Comparison of ENCODE assay signal across 1 cellular context in the genomic region with DNA sequence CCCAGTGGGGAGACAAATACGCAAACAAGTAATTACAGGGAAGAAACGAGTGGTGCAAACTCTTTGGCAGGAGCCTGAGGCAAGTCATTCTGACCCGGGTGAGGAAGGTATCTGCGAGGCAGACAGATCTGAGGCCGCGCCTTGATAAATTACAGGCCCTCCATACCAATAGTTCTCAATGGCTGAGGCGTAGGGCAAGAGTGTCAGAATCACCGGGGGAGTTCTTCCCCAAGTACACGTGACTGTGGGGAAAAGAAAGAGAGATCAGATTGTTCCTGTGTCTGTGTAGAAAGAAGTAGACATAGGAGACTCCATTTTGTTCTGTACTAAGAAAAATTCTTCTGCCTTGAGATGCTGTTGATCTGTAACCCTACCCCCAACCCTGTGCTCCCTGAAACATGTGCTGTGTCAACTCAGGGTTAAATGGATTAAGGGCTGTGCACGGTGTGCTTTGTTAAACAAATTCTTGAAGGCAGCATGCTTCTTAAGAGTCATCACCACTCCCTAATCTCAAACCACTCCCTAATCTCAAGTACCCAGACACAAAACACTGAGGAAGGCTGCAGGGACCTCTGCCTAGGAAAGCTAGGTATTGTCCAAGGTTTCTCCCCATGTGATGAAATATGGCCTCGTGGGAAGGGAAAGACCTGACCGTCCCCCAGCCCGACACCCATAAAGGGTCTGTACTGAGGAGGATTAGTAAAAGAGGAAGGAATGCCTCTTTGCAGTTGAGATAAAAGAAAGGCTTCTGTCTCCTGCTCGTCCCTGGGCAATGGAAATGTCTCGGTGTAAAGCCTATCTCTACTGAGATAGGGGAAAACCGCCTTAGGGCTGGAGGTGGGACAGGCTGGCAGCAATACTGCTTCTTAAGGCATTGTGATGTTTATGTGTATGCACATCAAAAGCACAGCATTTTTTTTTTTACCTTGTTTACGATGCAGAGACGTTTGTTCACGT.
TF ChIP-seq lines count a peak whose summit lies in the region.
"Not testable (repeated sequence)": the region's sequence is repeated elsewhere in the genome, so short reads cannot be mapped to it uniquely, and the experiment has no call there.

No MANE protein-coding gene starts in this region.

TF ChIP-seq in K562, 482 proteins besides CTCF, POLR2A, EP300 and RAD21 (continued from another document and continues in another):
- TF ChIP-seq, protein P1, sequence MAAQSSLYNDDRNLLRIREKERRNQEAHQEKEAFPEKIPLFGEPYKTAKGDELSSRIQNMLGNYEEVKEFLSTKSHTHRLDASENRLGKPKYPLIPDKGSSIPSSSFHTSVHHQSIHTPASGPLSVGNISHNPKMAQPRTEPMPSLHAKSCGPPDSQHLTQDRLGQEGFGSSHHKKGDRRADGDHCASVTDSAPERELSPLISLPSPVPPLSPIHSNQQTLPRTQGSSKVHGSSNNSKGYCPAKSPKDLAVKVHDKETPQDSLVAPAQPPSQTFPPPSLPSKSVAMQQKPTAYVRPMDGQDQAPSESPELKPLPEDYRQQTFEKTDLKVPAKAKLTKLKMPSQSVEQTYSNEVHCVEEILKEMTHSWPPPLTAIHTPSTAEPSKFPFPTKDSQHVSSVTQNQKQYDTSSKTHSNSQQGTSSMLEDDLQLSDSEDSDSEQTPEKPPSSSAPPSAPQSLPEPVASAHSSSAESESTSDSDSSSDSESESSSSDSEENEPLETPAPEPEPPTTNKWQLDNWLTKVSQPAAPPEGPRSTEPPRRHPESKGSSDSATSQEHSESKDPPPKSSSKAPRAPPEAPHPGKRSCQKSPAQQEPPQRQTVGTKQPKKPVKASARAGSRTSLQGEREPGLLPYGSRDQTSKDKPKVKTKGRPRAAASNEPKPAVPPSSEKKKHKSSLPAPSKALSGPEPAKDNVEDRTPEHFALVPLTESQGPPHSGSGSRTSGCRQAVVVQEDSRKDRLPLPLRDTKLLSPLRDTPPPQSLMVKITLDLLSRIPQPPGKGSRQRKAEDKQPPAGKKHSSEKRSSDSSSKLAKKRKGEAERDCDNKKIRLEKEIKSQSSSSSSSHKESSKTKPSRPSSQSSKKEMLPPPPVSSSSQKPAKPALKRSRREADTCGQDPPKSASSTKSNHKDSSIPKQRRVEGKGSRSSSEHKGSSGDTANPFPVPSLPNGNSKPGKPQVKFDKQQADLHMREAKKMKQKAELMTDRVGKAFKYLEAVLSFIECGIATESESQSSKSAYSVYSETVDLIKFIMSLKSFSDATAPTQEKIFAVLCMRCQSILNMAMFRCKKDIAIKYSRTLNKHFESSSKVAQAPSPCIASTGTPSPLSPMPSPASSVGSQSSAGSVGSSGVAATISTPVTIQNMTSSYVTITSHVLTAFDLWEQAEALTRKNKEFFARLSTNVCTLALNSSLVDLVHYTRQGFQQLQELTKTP (IDR thresholded peaks at IDR 0.05; ENCODE audit: low read depth in 1 of 2, partially characterized antibody in 2 of 2), result peak in 1 of 2 experiments; percentile 39
- peak; percentile 83 for TF ChIP-seq ZNF134 (CRISPR knock-in tag; conservative IDR thresholded peaks at IDR 0.05)
- peak; percentile 69 for TF ChIP-seq MXI1 (IDR thresholded peaks at IDR 0.05; ENCODE audit: low read depth, low read length)
- peak; percentile 79 for TF ChIP-seq EP400 (IDR thresholded peaks at IDR 0.05)
- peak; percentile 63 for TF ChIP-seq ETV1 (tag; conservative IDR thresholded peaks at IDR 0.05; ENCODE audit: low read depth)
- peak; percentile 88 for TF ChIP-seq L3MBTL2 (IDR thresholded peaks at IDR 0.05)
- TF ChIP-seq, protein P2, sequence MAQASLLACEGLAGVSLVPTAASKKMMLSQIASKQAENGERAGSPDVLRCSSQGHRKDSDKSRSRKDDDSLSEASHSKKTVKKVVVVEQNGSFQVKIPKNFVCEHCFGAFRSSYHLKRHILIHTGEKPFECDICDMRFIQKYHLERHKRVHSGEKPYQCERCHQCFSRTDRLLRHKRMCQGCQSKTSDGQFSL (CRISPR knock-in tag; IDR thresholded peaks at IDR 0.05), result not testable (repeated sequence)
- TF ChIP-seq, protein P2 (tag; IDR thresholded peaks at IDR 0.05), result peak in 1 of 2 experiments; percentile 96; a peak in 2 of 4 replicates
- TF ChIP-seq, protein P3, sequence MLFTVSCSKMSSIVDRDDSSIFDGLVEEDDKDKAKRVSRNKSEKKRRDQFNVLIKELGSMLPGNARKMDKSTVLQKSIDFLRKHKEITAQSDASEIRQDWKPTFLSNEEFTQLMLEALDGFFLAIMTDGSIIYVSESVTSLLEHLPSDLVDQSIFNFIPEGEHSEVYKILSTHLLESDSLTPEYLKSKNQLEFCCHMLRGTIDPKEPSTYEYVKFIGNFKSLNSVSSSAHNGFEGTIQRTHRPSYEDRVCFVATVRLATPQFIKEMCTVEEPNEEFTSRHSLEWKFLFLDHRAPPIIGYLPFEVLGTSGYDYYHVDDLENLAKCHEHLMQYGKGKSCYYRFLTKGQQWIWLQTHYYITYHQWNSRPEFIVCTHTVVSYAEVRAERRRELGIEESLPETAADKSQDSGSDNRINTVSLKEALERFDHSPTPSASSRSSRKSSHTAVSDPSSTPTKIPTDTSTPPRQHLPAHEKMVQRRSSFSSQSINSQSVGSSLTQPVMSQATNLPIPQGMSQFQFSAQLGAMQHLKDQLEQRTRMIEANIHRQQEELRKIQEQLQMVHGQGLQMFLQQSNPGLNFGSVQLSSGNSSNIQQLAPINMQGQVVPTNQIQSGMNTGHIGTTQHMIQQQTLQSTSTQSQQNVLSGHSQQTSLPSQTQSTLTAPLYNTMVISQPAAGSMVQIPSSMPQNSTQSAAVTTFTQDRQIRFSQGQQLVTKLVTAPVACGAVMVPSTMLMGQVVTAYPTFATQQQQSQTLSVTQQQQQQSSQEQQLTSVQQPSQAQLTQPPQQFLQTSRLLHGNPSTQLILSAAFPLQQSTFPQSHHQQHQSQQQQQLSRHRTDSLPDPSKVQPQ (CRISPR knock-in tag; IDR thresholded peaks at IDR 0.05; ENCODE audit: borderline replicate concordance), result peak; percentile 92; the same call in 1 of the 2 replicates
- TF ChIP-seq, protein P4, sequence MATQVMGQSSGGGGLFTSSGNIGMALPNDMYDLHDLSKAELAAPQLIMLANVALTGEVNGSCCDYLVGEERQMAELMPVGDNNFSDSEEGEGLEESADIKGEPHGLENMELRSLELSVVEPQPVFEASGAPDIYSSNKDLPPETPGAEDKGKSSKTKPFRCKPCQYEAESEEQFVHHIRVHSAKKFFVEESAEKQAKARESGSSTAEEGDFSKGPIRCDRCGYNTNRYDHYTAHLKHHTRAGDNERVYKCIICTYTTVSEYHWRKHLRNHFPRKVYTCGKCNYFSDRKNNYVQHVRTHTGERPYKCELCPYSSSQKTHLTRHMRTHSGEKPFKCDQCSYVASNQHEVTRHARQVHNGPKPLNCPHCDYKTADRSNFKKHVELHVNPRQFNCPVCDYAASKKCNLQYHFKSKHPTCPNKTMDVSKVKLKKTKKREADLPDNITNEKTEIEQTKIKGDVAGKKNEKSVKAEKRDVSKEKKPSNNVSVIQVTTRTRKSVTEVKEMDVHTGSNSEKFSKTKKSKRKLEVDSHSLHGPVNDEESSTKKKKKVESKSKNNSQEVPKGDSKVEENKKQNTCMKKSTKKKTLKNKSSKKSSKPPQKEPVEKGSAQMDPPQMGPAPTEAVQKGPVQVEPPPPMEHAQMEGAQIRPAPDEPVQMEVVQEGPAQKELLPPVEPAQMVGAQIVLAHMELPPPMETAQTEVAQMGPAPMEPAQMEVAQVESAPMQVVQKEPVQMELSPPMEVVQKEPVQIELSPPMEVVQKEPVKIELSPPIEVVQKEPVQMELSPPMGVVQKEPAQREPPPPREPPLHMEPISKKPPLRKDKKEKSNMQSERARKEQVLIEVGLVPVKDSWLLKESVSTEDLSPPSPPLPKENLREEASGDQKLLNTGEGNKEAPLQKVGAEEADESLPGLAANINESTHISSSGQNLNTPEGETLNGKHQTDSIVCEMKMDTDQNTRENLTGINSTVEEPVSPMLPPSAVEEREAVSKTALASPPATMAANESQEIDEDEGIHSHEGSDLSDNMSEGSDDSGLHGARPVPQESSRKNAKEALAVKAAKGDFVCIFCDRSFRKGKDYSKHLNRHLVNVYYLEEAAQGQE (CRISPR knock-in tag; IDR thresholded peaks at IDR 0.05; ENCODE audit: low read depth), result peak; percentile 28; the same call in 1 of the 2 replicates
- TF ChIP-seq, protein P5, sequence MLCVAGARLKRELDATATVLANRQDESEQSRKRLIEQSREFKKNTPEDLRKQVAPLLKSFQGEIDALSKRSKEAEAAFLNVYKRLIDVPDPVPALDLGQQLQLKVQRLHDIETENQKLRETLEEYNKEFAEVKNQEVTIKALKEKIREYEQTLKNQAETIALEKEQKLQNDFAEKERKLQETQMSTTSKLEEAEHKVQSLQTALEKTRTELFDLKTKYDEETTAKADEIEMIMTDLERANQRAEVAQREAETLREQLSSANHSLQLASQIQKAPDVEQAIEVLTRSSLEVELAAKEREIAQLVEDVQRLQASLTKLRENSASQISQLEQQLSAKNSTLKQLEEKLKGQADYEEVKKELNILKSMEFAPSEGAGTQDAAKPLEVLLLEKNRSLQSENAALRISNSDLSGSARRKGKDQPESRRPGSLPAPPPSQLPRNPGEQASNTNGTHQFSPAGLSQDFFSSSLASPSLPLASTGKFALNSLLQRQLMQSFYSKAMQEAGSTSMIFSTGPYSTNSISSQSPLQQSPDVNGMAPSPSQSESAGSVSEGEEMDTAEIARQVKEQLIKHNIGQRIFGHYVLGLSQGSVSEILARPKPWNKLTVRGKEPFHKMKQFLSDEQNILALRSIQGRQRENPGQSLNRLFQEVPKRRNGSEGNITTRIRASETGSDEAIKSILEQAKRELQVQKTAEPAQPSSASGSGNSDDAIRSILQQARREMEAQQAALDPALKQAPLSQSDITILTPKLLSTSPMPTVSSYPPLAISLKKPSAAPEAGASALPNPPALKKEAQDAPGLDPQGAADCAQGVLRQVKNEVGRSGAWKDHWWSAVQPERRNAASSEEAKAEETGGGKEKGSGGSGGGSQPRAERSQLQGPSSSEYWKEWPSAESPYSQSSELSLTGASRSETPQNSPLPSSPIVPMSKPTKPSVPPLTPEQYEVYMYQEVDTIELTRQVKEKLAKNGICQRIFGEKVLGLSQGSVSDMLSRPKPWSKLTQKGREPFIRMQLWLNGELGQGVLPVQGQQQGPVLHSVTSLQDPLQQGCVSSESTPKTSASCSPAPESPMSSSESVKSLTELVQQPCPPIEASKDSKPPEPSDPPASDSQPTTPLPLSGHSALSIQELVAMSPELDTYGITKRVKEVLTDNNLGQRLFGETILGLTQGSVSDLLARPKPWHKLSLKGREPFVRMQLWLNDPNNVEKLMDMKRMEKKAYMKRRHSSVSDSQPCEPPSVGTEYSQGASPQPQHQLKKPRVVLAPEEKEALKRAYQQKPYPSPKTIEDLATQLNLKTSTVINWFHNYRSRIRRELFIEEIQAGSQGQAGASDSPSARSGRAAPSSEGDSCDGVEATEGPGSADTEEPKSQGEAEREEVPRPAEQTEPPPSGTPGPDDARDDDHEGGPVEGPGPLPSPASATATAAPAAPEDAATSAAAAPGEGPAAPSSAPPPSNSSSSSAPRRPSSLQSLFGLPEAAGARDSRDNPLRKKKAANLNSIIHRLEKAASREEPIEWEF (CRISPR knock-in tag; IDR thresholded peaks at IDR 0.05), result peak; percentile 88
- TF ChIP-seq, protein P6, sequence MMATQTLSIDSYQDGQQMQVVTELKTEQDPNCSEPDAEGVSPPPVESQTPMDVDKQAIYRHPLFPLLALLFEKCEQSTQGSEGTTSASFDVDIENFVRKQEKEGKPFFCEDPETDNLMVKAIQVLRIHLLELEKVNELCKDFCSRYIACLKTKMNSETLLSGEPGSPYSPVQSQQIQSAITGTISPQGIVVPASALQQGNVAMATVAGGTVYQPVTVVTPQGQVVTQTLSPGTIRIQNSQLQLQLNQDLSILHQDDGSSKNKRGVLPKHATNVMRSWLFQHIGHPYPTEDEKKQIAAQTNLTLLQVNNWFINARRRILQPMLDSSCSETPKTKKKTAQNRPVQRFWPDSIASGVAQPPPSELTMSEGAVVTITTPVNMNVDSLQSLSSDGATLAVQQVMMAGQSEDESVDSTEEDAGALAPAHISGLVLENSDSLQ (IDR thresholded peaks at IDR 0.05), result 0 out of 2 replicates have a peak, but pooled peaks have one; percentile 4
- peak; percentile 85 for TF ChIP-seq ZNF239 (CRISPR knock-in tag; IDR thresholded peaks at IDR 0.05)
- 0 out of 2 replicates have a peak, but pooled peaks have one; percentile 62 for TF ChIP-seq ZNF780A (CRISPR knock-in tag; IDR thresholded peaks at IDR 0.05)
- TF ChIP-seq TEAD1 (CRISPR knock-in tag; IDR thresholded peaks at IDR 0.05), result peak; percentile 71 to 95; a peak in 3 of 4 replicates
